8 cellular contexts compared by ENCODE assay signal in genomic region chr19:13060964-13061927, GRCh38. TPM values are rescaled to one million over a fixed set of nuclear protein-coding genes. Genes with fewer than 3 reads are reported as not detected.
DNase-seq lines count a peak whose midpoint lies in the region; ATAC-seq, FAIRE-seq and TF ChIP-seq lines count a peak whose summit lies in the region.

No MANE protein-coding gene starts in this region.

- DNase-seq in D721Med (ENCODE audit: insufficient read length, low spot score) (peak; percentile 91), NCI-H510A (lab: John Stamatoyannopoulos, UW) (peak; percentile 61), dedifferentiated amniotic fluid mesenchymal stem cell (ENCODE audit: extremely low spot score) (peak; percentile 78), left colon (peak; percentile 68 to 94)
- DNase-seq in activated CD4-positive, alpha-beta T cell treated with anti-CD3 and anti-CD28 coated beads, Interleukin-2, amount 50 U/mL, for 1 hour, result peak; percentile 75
- DNase-seq in stimulated activated CD4-positive, alpha-beta T cell treated with anti-CD3 and anti-CD28 coated beads, Interleukin-1b, Interleukin-23, amount 100 ng/mL, for 24 hours (ENCODE audit: low read depth in 4 of 4, low spot score in 1 of 4), result peak; percentile 47 to 75 (median 64)

- TF ChIP-seq CTCF in D721Med (IDR thresholded peaks at IDR 0.05; ENCODE audit: insufficient read depth, missing control alignments), result peak; percentile 89

- no peak for FAIRE-seq in D721Med (lab: Jason Lieb, UNC)

- intact Hi-C loops in left colon (cut with DNase I, micrococcal nuclease), result no loop called here

- peak; percentile 73 for ATAC-seq in HG02798 (IDR thresholded peaks at IDR 0.05; ENCODE audit: poor library complexity, unreplicated experiment)
- peak; percentile 86 for ATAC-seq in left colon
- no peak for ATAC-seq in GM21723 (IDR thresholded peaks at IDR 0.05; ENCODE audit: unreplicated experiment)

RNA-seq across cellular contexts. Expression of gene LYL1, which starts 41.4 kb away (rescaled TPM):
- total RNA-seq in left colon, result 1 to 10 TPM; 2.0 to 4.5 TPM

RNA-seq across cellular contexts. Expression of gene TRMT1, which starts 55.3 kb away (rescaled TPM):
- total RNA-seq in left colon, result 10 to 100 TPM; 22.0 to 23.6 TPM

RNA-seq across cellular contexts. Expression of gene NACC1, which starts 56.8 kb away (rescaled TPM):
- total RNA-seq in left colon, result 10 to 100 TPM; 56.1 to 67.2 TPM
